10 cellular contexts compared by ENCODE assay signal in genomic region chr1:25694167-25694566, GRCh38.
DNase-seq lines count a peak whose midpoint lies in the region; ATAC-seq, FAIRE-seq and TF ChIP-seq lines count a peak whose summit lies in the region.
"Had no signal": no experiment of that assay in that cellular context is flagged by ENCODE, and none has a peak within 500 bp of the region (broad histone marks: within the 10 kb centered on the region; RNA-seq: fewer than 3 reads in every experiment).

No MANE protein-coding gene starts in this region.

- ATAC-seq in HG03097 (IDR thresholded peaks at IDR 0.05; ENCODE audit: low FRiP score, unreplicated experiment) = no peak

- TF ChIP-seq CTCF in GM13977 (IDR thresholded peaks at IDR 0.05; ENCODE audit: extremely low read depth, insufficient read depth, missing control alignments) = no peak

- peak; percentile 77 for DNase-seq in NCI-H2227 (lab: John Stamatoyannopoulos, UW; ENCODE audit: unreplicated experiment)
- DNase-seq in medulla oblongata (ENCODE audit: extremely low spot score) = peak; percentile 24
- no peak for DNase-seq in GM13977 (ENCODE audit: low spot score)
- no peak for DNase-seq in NCI-H187 (lab: John Stamatoyannopoulos, UW)
- no peak for DNase-seq in NCI-H526 (lab: John Stamatoyannopoulos, UW)
- DNase-seq: cortex of kidney, NCI-H1092 had no signal

- FAIRE-seq in endometrium (lab: Jason Lieb, UNC) = peak; percentile 12

- in situ Hi-C loops in GM13977 (cut with MboI; ENCODE audit: low pct_unique_long_range_greater_than_20kb, low sequenced_read_pairs, unreplicated experiment) = no loop called here

- peak overlapping the region; percentile 69 for H3K27ac ChIP-seq in temporal lobe (ENCODE audit: low read depth, low read length)

Comparison
In these comparisons a context has a peak if more than half of its experiments do, and no peak if none do; other contexts are left out.
1. DNase-seq: peak in NCI-H2227 (single experiment) and medulla oblongata (single experiment); none in GM13977 (single experiment), NCI-H187 (0 of 2) and NCI-H526 (0 of 2).